13 cellular contexts compared by ENCODE assay signal in genomic region chr6:22149081-22149480, GRCh38.
DNase-seq lines count a peak whose midpoint lies in the region; ATAC-seq and TF ChIP-seq lines count a peak whose summit lies in the region.
"Had no signal": no experiment of that assay in that cellular context is flagged by ENCODE, and none has a peak within 500 bp of the region (broad histone marks: within the 10 kb centered on the region; RNA-seq: fewer than 3 reads in every experiment).

No MANE protein-coding gene starts in this region.

- DNase-seq in COLO668 (lab: John Stamatoyannopoulos, UW; ENCODE audit: unreplicated experiment) (peak; percentile 10), NCI-H1105 (lab: John Stamatoyannopoulos, UW) (peak; percentile 34), WERI-Rb-1 (no peak), myocyte (ENCODE audit: low read depth) (peak; percentile 70), ACHN (no peak), AG20443 (ENCODE audit: low spot score) (no peak)
- DNase-seq: activated CD8-positive, alpha-beta memory T cell treated with anti-CD3 and anti-CD28 coated beads, Interleukin-2, amount 50 U/mL, for 48 hours; Calu3; stimulated activated CD4-positive, alpha-beta T cell treated with anti-CD3 and anti-CD28 coated beads, Interleukin-2, amount 100 ng/mL, for 24 hours had no signal

- no peak for ATAC-seq in GM21360 (IDR thresholded peaks at IDR 0.05; ENCODE audit: unreplicated experiment)
- no peak for ATAC-seq in HG02798 (IDR thresholded peaks at IDR 0.05; ENCODE audit: poor library complexity, unreplicated experiment)

- H3K36me3 ChIP-seq in WERI-Rb-1: no peaks in the 10 kb centered on the region
- H3K36me3 ChIP-seq: ascending aorta had no signal

- peak overlapping the region; percentile 44 for H3K27ac ChIP-seq in WERI-Rb-1
- H3K27ac ChIP-seq: ascending aorta, epithelial cell of prostate had no signal

- H3K9me3 ChIP-seq in WERI-Rb-1 (ENCODE audit: severe bottlenecking): no peaks in the 10 kb centered on the region
- H3K9me3 ChIP-seq: ascending aorta had no signal

- no peaks in the 10 kb centered on the region for H3K27me3 ChIP-seq in WERI-Rb-1 (ENCODE audit: insufficient read depth, low read depth, severe bottlenecking)
- H3K27me3 ChIP-seq: ascending aorta had no signal

- TF ChIP-seq CTCF in WERI-Rb-1 (IDR thresholded peaks at IDR 0.05; ENCODE audit: low read depth, low read length): no peak

- in situ Hi-C loops in ACHN (cut with HindIII; ENCODE audit: low pct_ligation_motif_present, low pct_unique_long_range_greater_than_20kb, low sequenced_read_pairs): no loop called here

- no peak overlapping the region for H3K4me3 ChIP-seq in WERI-Rb-1 (ENCODE audit: low read depth, low read length)
- H3K4me3 ChIP-seq: ascending aorta had no signal

Comparison
In these comparisons a context has a peak if more than half of its experiments do, and no peak if none do; other contexts are left out.
1. DNase-seq: peak in COLO668 (single experiment), NCI-H1105 (single experiment) and myocyte (single experiment); none in WERI-Rb-1 (single experiment), ACHN (single experiment) and AG20443 (single experiment).